In genomic region chr1:118928739-118929554, GRCh38 we compare ENCODE assay signal across 1 cellular context.
TF ChIP-seq lines count a peak whose summit lies in the region.

No MANE protein-coding gene starts in this region.

TF ChIP-seq in SK-N-SH treated with all-trans-retinoic acid at 6 μM for 48 hours, 23 proteins besides CTCF, POLR2A, EP300 and RAD21 (continued from another document):
- TF ChIP-seq, protein P1, sequence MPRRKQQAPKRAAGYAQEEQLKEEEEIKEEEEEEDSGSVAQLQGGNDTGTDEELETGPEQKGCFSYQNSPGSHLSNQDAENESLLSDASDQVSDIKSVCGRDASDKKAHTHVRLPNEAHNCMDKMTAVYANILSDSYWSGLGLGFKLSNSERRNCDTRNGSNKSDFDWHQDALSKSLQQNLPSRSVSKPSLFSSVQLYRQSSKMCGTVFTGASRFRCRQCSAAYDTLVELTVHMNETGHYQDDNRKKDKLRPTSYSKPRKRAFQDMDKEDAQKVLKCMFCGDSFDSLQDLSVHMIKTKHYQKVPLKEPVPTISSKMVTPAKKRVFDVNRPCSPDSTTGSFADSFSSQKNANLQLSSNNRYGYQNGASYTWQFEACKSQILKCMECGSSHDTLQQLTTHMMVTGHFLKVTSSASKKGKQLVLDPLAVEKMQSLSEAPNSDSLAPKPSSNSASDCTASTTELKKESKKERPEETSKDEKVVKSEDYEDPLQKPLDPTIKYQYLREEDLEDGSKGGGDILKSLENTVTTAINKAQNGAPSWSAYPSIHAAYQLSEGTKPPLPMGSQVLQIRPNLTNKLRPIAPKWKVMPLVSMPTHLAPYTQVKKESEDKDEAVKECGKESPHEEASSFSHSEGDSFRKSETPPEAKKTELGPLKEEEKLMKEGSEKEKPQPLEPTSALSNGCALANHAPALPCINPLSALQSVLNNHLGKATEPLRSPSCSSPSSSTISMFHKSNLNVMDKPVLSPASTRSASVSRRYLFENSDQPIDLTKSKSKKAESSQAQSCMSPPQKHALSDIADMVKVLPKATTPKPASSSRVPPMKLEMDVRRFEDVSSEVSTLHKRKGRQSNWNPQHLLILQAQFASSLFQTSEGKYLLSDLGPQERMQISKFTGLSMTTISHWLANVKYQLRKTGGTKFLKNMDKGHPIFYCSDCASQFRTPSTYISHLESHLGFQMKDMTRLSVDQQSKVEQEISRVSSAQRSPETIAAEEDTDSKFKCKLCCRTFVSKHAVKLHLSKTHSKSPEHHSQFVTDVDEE (CRISPR knock-in tag; IDR thresholded peaks at IDR 0.05), result no peak
